In genomic region chr12:49966511-49967041, GRCh38 we compare ENCODE assay signal across 17 cellular contexts. TPM values are rescaled to one million over a fixed set of nuclear protein-coding genes. Genes with fewer than 3 reads are reported as not detected.
DNase-seq lines count a peak whose midpoint lies in the region; ATAC-seq and TF ChIP-seq lines count a peak whose summit lies in the region.
"Had no signal": no experiment of that assay in that cellular context is flagged by ENCODE, and none has a peak within 500 bp of the region (broad histone marks: within the 10 kb centered on the region; RNA-seq: fewer than 3 reads in every experiment).

No MANE protein-coding gene starts in this region.

- H3K9ac ChIP-seq in BLaER1 (no peak overlapping the region), DND-41 (ENCODE audit: low read depth, low read length) (no peak overlapping the region)

- H3K4me3 ChIP-seq in BLaER1 (no peak overlapping the region), DND-41 (ENCODE audit: low read depth in 1 of 2, low read length in 2 of 2) (no peak overlapping the region), left lung (no peak overlapping the region)

- H3K27me3 ChIP-seq in BLaER1 (peaks cover 70% of the 10 kb centered on the region), DND-41 (ENCODE audit: insufficient read depth, low read length, poor library complexity) (peaks cover 39% of the 10 kb centered on the region), left lung (peaks cover 0 to 98% of the 10 kb centered on the region in 2 donors)
- H3K27me3 ChIP-seq: upper lobe of right lung had no signal

- H3K4me3 Mint-ChIP-seq in activated T-cell treated with anti-CD3 and anti-CD28 coated beads, Interleukin-2, amount 50 U/mL, for 4 hours = no peak overlapping the region

- H3K36me3 ChIP-seq in BLaER1 = no peaks in the 10 kb centered on the region
- no peaks in the 10 kb centered on the region for H3K36me3 ChIP-seq in DND-41 (ENCODE audit: insufficient read depth, low read length)
- no peaks in the 10 kb centered on the region for H3K36me3 ChIP-seq in left lung
- H3K36me3 ChIP-seq: lower lobe of right lung, neutrophil, upper lobe of right lung had no signal

- no peaks in the 10 kb centered on the region for H3K79me2 ChIP-seq in DND-41 (ENCODE audit: insufficient read depth, low read length)

- ATAC-seq in DND-41 (ENCODE audit: insufficient read depth, low read depth) (no peak; the same call in 2 of the 3 replicates), left lung (peak; percentile 6)
- ATAC-seq in activated T-cell treated with anti-CD3 and anti-CD28 coated beads, Interleukin-2, amount 50 U/mL, for 4 hours = no peak

- peaks cover 6% of the 10 kb centered on the region for H3K4me1 Mint-ChIP-seq in activated T-cell treated with anti-CD3 and anti-CD28 coated beads, Interleukin-2, amount 50 U/mL, for 4 hours (ENCODE audit: low read depth)

- intact Hi-C loops in left lung (cut with DNase I) = no loop called here

- TF ChIP-seq CTCF in DND-41 (IDR thresholded peaks at IDR 0.05; ENCODE audit: borderline replicate concordance, extremely low read depth, low read length, poor library complexity, severe bottlenecking) (no peak), left lung (IDR thresholded peaks at IDR 0.05) (no peak)

- H3K9me3 ChIP-seq in BLaER1 (no peaks in the 10 kb centered on the region), DND-41 (ENCODE audit: insufficient read depth, low read length, severe bottlenecking) (no peaks in the 10 kb centered on the region), left lung (no peaks in the 10 kb centered on the region)
- H3K9me3 ChIP-seq: lower lobe of right lung, neutrophil, upper lobe of right lung had no signal

- peak overlapping the region; percentile 70 for H2AFZ ChIP-seq in DND-41 (ENCODE audit: low read depth, low read length)

- no peak for DNase-seq in DND-41
- peak; percentile 33 for DNase-seq in OCI-M1 (lab: John Stamatoyannopoulos, UW)
- no peak for DNase-seq in left lung
- no peak for DNase-seq in activated T-cell treated with anti-CD3 and anti-CD28 coated beads, Interleukin-2, amount 50 U/mL, for 48 hours
- DNase-seq in stimulated activated CD4-positive, alpha-beta T cell treated with anti-CD3 and anti-CD28 coated beads, Interleukin-4, amount 100 ng/mL, for 4 hours = no peak
- no peak for DNase-seq in activated T-cell treated with anti-CD3 and anti-CD28 coated beads, Interleukin-2, amount 50 U/mL, for 4 hours
- no peak for DNase-seq in AG08396 (ENCODE audit: low spot score)

- H3K9me3 Mint-ChIP-seq in activated T-cell treated with anti-CD3 and anti-CD28 coated beads, Interleukin-2, amount 50 U/mL, for 4 hours = no peaks in the 10 kb centered on the region
- H3K9me3 Mint-ChIP-seq: stimulated activated memory B cell treated with anti-CD40 and anti-IgM and Interleukin-4, amounts not matched to agents 10 μg/mL and 1 μg/mL and 100 μg/mL, for 72 hours had no signal

- no peak overlapping the region for H3K27ac ChIP-seq in BLaER1
- H3K27ac ChIP-seq in DND-41 (ENCODE audit: low read length) = no peak overlapping the region
- H3K27ac ChIP-seq in left lung = no peak overlapping the region
- H3K27ac ChIP-seq: lower lobe of right lung, neutrophil, SK-N-MC, upper lobe of right lung had no signal

- H3K4me2 ChIP-seq in BLaER1 (peak overlapping the region; percentile 90), DND-41 (ENCODE audit: insufficient read depth, low read length) (peak overlapping the region; percentile 65)

- peaks cover 36% of the 10 kb centered on the region for H3K4me1 ChIP-seq in BLaER1
- peaks cover 14% of the 10 kb centered on the region for H3K4me1 ChIP-seq in DND-41 (ENCODE audit: insufficient read depth, low read length)
- H3K4me1 ChIP-seq in left lung = peaks cover 3 to 22% of the 10 kb centered on the region in 2 donors

- H3K36me3 Mint-ChIP-seq in activated T-cell treated with anti-CD3 and anti-CD28 coated beads, Interleukin-2, amount 50 U/mL, for 4 hours (ENCODE audit: insufficient read depth) = no peaks in the 10 kb centered on the region
- H3K36me3 Mint-ChIP-seq: stimulated activated memory B cell treated with anti-CD40 and anti-IgM and Interleukin-4, amounts not matched to agents 10 μg/mL and 1 μg/mL and 100 μg/mL, for 72 hours had no signal

- H3K27me3 Mint-ChIP-seq in activated T-cell treated with anti-CD3 and anti-CD28 coated beads, Interleukin-2, amount 50 U/mL, for 4 hours (ENCODE audit: low read depth) = peaks cover 53% of the 10 kb centered on the region

- H4K20me1 ChIP-seq in BLaER1 (no peaks in the 10 kb centered on the region), DND-41 (ENCODE audit: insufficient read depth, low read length) (peaks cover 9% of the 10 kb centered on the region; the same call in 1 of the 2 replicates)

RNA-seq across cellular contexts. Expression of gene AQP5, which starts 4.9 kb away (rescaled TPM):
- 1 to 10 TPM; 7.2 to 7.7 TPM for total RNA-seq in left lung
- total RNA-seq in activated T-cell treated with anti-CD3 and anti-CD28 coated beads, Interleukin-2, amount 50 U/mL, for 4 hours = not detected

RNA-seq across cellular contexts. Expression of gene AQP6, which starts 6.2 kb away (rescaled TPM):
- under 1 TPM in 1 of 2 donors, not detected in 1; 0.09 TPM for total RNA-seq in left lung
- not detected for total RNA-seq in activated T-cell treated with anti-CD3 and anti-CD28 coated beads, Interleukin-2, amount 50 U/mL, for 4 hours
- total RNA-seq: endothelial cell of umbilical vein, frontal cortex, H7 had no signal

RNA-seq across cellular contexts. Expression of gene AQP2, which starts 16.0 kb away (rescaled TPM):
- under 1 TPM in 1 of 2 donors, not detected in 1; 0.42 TPM for total RNA-seq in left lung
- not detected for total RNA-seq in activated T-cell treated with anti-CD3 and anti-CD28 coated beads, Interleukin-2, amount 50 U/mL, for 4 hours
- total RNA-seq: cerebellum, endothelial cell of umbilical vein, frontal cortex, H7, lower lobe of right lung, upper lobe of right lung had no signal

RNA-seq across cellular contexts. Expression of gene RACGAP1, which starts 58.7 kb away (rescaled TPM):
- 10 to 100 TPM; 20.7 to 35.9 TPM for total RNA-seq in left lung
- 10 to 100 TPM; 22.6 to 26.0 (median 25.6) TPM for total RNA-seq in activated T-cell treated with anti-CD3 and anti-CD28 coated beads, Interleukin-2, amount 50 U/mL, for 4 hours

Comparison
In these comparisons a context has a peak if more than half of its experiments do, and no peak if none do; other contexts are left out.
1. RNA of gene AQP5, which starts 4.9 kb away (total RNA-seq): 7.2 to 7.7 TPM in left lung; not detected in activated T-cell treated with anti-CD3 and anti-CD28 coated beads, Interleukin-2, amount 50 U/mL, for 4 hours; every median in the first group is over 4 times any median in the second.